In genomic region chr19:7903244-7904073, GRCh38 we compare ENCODE assay signal across 8 cellular contexts. TPM values are rescaled to one million over a fixed set of nuclear protein-coding genes. Genes with fewer than 3 reads are reported as not detected.
DNase-seq lines count a peak whose midpoint lies in the region; ATAC-seq and TF ChIP-seq lines count a peak whose summit lies in the region.

Gene MAP2K7 (plus strand): TSS chr19:7903877. CDS start chr19:7903945, 68 bp downstream.

- H3K36me3 Mint-ChIP-seq in naive B cell: peaks cover 0 to 8% of the 10 kb centered on the region in 2 donors
- peaks cover 24% of the 10 kb centered on the region for H3K36me3 Mint-ChIP-seq in stimulated activated memory B cell treated with anti-CD40 and anti-IgM and Interleukin-4, amounts not matched to agents 10 μg/mL and 1 μg/mL and 100 μg/mL, for 72 hours

- peak within 1 kb of the TSS; percentile 89 to 95 (median 92) for H3K4me3 Mint-ChIP-seq in naive B cell
- H3K4me3 Mint-ChIP-seq in stimulated activated memory B cell treated with anti-CD40 and anti-IgM and Interleukin-4, amounts not matched to agents 10 μg/mL and 1 μg/mL and 100 μg/mL, for 72 hours: peak within 1 kb of the TSS; percentile 87

- peak; percentile 95 for TF ChIP-seq CTCF in LNCAP (IDR thresholded peaks at IDR 0.05)

- peak; percentile 66 to 74 for ATAC-seq in naive B cell (ENCODE audit: low read depth in 2 of 2)
- ATAC-seq in stimulated activated memory B cell treated with anti-CD40 and anti-IgM and Interleukin-4, amounts not matched to agents 10 μg/mL and 1 μg/mL and 100 μg/mL, for 72 hours: peak; percentile 91

- DNase-seq in ELF-1 (ENCODE audit: low read depth, low spot score) (peak; percentile 100), GOT3 (lab: John Stamatoyannopoulos, UW) (peak; percentile 99), RPMI8226 (peak; percentile 100), fibroblast of gingiva (ENCODE audit: low read depth) (peak; percentile 98), naive B cell (peak; percentile 100)
- peak; percentile 100 for DNase-seq in activated T-helper 1 cell treated with anti-CD3 and anti-CD28 coated beads, Interleukin-2, amount 50 U/mL, for 16 hours (ENCODE audit: low read depth in 1 of 2, low spot score in 1 of 2)

- no peaks in the 10 kb centered on the region for H3K9me3 Mint-ChIP-seq in naive B cell
- no peaks in the 10 kb centered on the region for H3K9me3 Mint-ChIP-seq in stimulated activated memory B cell treated with anti-CD40 and anti-IgM and Interleukin-4, amounts not matched to agents 10 μg/mL and 1 μg/mL and 100 μg/mL, for 72 hours

- peaks cover 37 to 44% (median 43%) of the 10 kb centered on the region in 3 donors for H3K4me1 Mint-ChIP-seq in naive B cell
- peaks cover 48% of the 10 kb centered on the region for H3K4me1 Mint-ChIP-seq in stimulated activated memory B cell treated with anti-CD40 and anti-IgM and Interleukin-4, amounts not matched to agents 10 μg/mL and 1 μg/mL and 100 μg/mL, for 72 hours

- H3K27me3 Mint-ChIP-seq in naive B cell: peaks cover 0 to 5% (median 0%) of the 10 kb centered on the region in 3 donors
- H3K27me3 Mint-ChIP-seq in stimulated activated memory B cell treated with anti-CD40 and anti-IgM and Interleukin-4, amounts not matched to agents 10 μg/mL and 1 μg/mL and 100 μg/mL, for 72 hours: peaks cover 12% of the 10 kb centered on the region

- peak within 1 kb of the TSS; percentile 94 to 99 (median 96) for H3K27ac Mint-ChIP-seq in naive B cell
- H3K27ac Mint-ChIP-seq in stimulated activated memory B cell treated with anti-CD40 and anti-IgM and Interleukin-4, amounts not matched to agents 10 μg/mL and 1 μg/mL and 100 μg/mL, for 72 hours: peak within 1 kb of the TSS; percentile 88

RNA-seq across cellular contexts. Expression of gene MAP2K7, which starts in this region (rescaled TPM):
- 1 to 10 TPM in 5 of 6 donors, under 1 TPM in 1; 0.50 to 5.1 (median 2.9) TPM for polyA plus RNA-seq in naive B cell (ENCODE audit: low read depth in 6 of 6)

Comparison
In these comparisons a context has a peak if more than half of its experiments do, and no peak if none do; other contexts are left out.
1. Peak in every context shown above with its lines: DNase-seq and ATAC-seq.